ENCODE assay signal across 1 cellular context in the genomic region with DNA sequence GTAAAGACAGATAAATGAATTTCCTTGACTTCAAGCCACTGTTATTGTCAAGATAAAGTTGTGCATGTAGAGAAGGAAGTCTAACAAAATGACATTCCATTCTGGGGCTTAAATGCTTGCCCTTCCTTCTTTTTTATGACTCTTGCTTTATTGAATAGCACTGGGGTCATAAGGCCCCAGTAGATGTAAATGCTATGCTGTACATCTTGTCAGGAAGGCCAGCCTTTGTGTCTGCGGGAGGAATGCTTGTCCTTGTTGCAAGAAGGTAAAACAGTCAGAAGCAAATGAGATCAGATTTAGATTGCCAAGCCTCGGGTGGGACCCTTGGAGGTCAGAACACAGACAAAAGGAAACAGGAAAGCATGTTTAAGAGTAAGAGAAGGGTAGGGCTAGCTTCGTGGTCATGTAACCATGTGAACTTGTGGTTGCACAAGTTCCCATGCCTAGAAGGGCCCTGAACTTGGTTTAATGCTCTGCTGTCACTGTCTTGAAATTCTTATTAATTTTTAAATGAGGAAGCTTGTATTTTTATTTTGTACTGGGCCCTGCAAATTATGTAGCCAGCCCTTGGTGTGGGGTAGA.
TF ChIP-seq lines count a peak whose summit lies in the region.

No MANE protein-coding gene starts in this region.

TF ChIP-seq in HepG2, 621 proteins besides CTCF, POLR2A, EP300 and RAD21 (continued from another document):
- TF ChIP-seq ZNF101 (CRISPR knock-in tag; IDR thresholded peaks at IDR 0.05; ENCODE audit: borderline replicate concordance, low read depth): no peak
- TF ChIP-seq GABPB1 (CRISPR knock-in tag; IDR thresholded peaks at IDR 0.05): no peak
- TF ChIP-seq NFYB (CRISPR knock-in tag; IDR thresholded peaks at IDR 0.05): no peak
- TF ChIP-seq, protein P1, sequence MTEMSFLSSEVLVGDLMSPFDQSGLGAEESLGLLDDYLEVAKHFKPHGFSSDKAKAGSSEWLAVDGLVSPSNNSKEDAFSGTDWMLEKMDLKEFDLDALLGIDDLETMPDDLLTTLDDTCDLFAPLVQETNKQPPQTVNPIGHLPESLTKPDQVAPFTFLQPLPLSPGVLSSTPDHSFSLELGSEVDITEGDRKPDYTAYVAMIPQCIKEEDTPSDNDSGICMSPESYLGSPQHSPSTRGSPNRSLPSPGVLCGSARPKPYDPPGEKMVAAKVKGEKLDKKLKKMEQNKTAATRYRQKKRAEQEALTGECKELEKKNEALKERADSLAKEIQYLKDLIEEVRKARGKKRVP (CRISPR knock-in tag; IDR thresholded peaks at IDR 0.05): no peak
